ENCODE assay signal across 27 cellular contexts in genomic region chr4:872241-872981, GRCh38. TPM values are rescaled to one million over a fixed set of nuclear protein-coding genes. Genes with fewer than 3 reads are reported as not detected.
A peak's percentile ranks its signal among the peaks of the same experiment; 100 is the strongest.
DNase-seq lines count a peak whose midpoint lies in the region; ATAC-seq, FAIRE-seq and TF ChIP-seq lines count a peak whose summit lies in the region.
"Had no signal": no experiment of that assay in that cellular context is flagged by ENCODE, and none has a peak within 500 bp of the region (broad histone marks: within the 10 kb centered on the region; RNA-seq: fewer than 3 reads in every experiment).

No MANE protein-coding gene starts in this region.

- WGBS in HepG2 (ENCODE audit: low lambda C conversion rate), result 97% methylated on average over 27 of the region's 43 CpGs

- POLR2A ChIA-PET in HepG2 (lab: Yijun Ruan, JAX), result no interaction called here

- intact Hi-C loops in HepG2 (cut with micrococcal nuclease; ENCODE audit: unreplicated experiment), result no loop called here

- no peak overlapping the region for H3K4me2 ChIP-seq in HepG2 (ENCODE audit: low read depth, low read length)

- FAIRE-seq in HepG2 (lab: Jason Lieb, UNC), result no peak
- FAIRE-seq: GM12891, H1, HTR-8/SVneo had no signal

- no peak for TF ChIP-seq EP300 in HepG2 (IDR thresholded peaks at IDR 0.05; ENCODE audit: low read depth in 2 of 2, low read length in 2 of 2)
- TF ChIP-seq EP300 in HepG2 (CRISPR knock-in tag; IDR thresholded peaks at IDR 0.05; ENCODE audit: borderline replicate concordance), result no peak

- no peak overlapping the region for H3K9ac ChIP-seq in HepG2 (ENCODE audit: insufficient read depth, low read depth, low read length)

- TF ChIP-seq CTCF in RWPE2 (IDR thresholded peaks at IDR 0.05; ENCODE audit: poor library complexity, severe bottlenecking), result no peak
- no peak for TF ChIP-seq CTCF in HepG2 (CRISPR knock-in tag; IDR thresholded peaks at IDR 0.05)

- no peak overlapping the region for H2AFZ ChIP-seq in HepG2 (ENCODE audit: low read length)

- no TSS peak for BruUV-seq in HepG2 (replicated peaks; lab: Mats Ljungman, UMichigan)

- TF ChIP-seq RAD21 in HepG2 (CRISPR knock-in tag; IDR thresholded peaks at IDR 0.05), result no peak

- H3K79me2 ChIP-seq in HepG2 (ENCODE audit: insufficient read depth, low read length), result no peaks in the 10 kb centered on the region

- H3K27ac Mint-ChIP-seq in effector memory CD8-positive, alpha-beta T cell, result no peak overlapping the region

- no peaks in the 10 kb centered on the region for H3K27me3 Mint-ChIP-seq in effector memory CD8-positive, alpha-beta T cell
- H3K27me3 Mint-ChIP-seq: CD4-positive, CD25-positive, alpha-beta regulatory T cell had no signal

- no peak for TF ChIP-seq POLR2A in HepG2 (IDR thresholded peaks at IDR 0.05; ENCODE audit: insufficient read depth in 1 of 2, low read depth in 2 of 2, low read length in 2 of 2)

- H3K4me3 ChIP-seq in RWPE2 (ENCODE audit: severe bottlenecking), result no peak overlapping the region
- H3K4me3 ChIP-seq in HepG2 (replicated peaks in 1 of 3; ENCODE audit: insufficient read depth in 1 of 3, low read depth in 2 of 3, low read length in 3 of 3), result no peak overlapping the region

- no peaks in the 10 kb centered on the region for H3K9me3 Mint-ChIP-seq in effector memory CD8-positive, alpha-beta T cell
- H3K9me3 Mint-ChIP-seq: CD4-positive, CD25-positive, alpha-beta regulatory T cell had no signal

- H3K36me3 ChIP-seq in RWPE2 (ENCODE audit: low read depth), result peaks cover 24% of the 10 kb centered on the region
- H3K36me3 ChIP-seq in HepG2 (replicated peaks in 1 of 2; ENCODE audit: control insufficient read depth in 1 of 2, insufficient read depth in 2 of 2, low read length in 2 of 2), result peaks cover 9 to 27% of the 10 kb centered on the region in 2 experiments

- peak; percentile 64 for DNase-seq in Ammon's horn (ENCODE audit: low spot score)
- no peak for DNase-seq in RWPE2 (ENCODE audit: low spot score)
- no peak for DNase-seq in HepG2 (ENCODE audit: low spot score)
- peak; percentile 22 for DNase-seq in putamen (ENCODE audit: low spot score)
- no peak for DNase-seq in NCI-H2029 (lab: John Stamatoyannopoulos, UW)
- no peak for DNase-seq in effector memory CD8-positive, alpha-beta T cell
- DNase-seq: CD4-positive, CD25-positive, alpha-beta regulatory T cell; COR-L47; DMS 273 treated with DMSO at 0.1 percent for 48 hours; DMS79 treated with DMSO at 0.1 percent for 48 hours; IMR-90; Karpas-422; MV-4-11; NCI-H1105 treated with DMSO at 0.1 percent for 48 hours; NCI-H2081; NCI-H2171; NCI-H345; NCI-H524; NCI-H774; NK-92 treated with Interleukin-12 subunit alpha and Interleukin-12 subunit beta, amount 100 ng/mL, for 24 hours had no signal

- H3K4me1 ChIP-seq in RWPE2 (ENCODE audit: insufficient read depth, poor library complexity, severe bottlenecking), result no peaks in the 10 kb centered on the region
- peaks cover 22% of the 10 kb centered on the region for H3K4me1 ChIP-seq in HepG2 (ENCODE audit: insufficient read depth, low read length)

- H3K36me3 Mint-ChIP-seq in effector memory CD8-positive, alpha-beta T cell (ENCODE audit: insufficient read depth), result peaks cover 32% of the 10 kb centered on the region

- ATAC-seq in RWPE2 (ENCODE audit: low read depth), result peak; percentile 10; the same call in 1 of the 3 replicates
- no peak for ATAC-seq in HepG2
- ATAC-seq in GM19467 (IDR thresholded peaks at IDR 0.05; ENCODE audit: unreplicated experiment), result no peak
- no peak for ATAC-seq in effector memory CD8-positive, alpha-beta T cell (replicated peaks)
- ATAC-seq: HCT116 had no signal

- no peaks in the 10 kb centered on the region for H3K9me3 ChIP-seq in RWPE2 (ENCODE audit: severe bottlenecking)
- no peaks in the 10 kb centered on the region for H3K9me3 ChIP-seq in HepG2 (ENCODE audit: low read length)

- CTCF ChIA-PET in HepG2 (lab: Yijun Ruan, JAX; ENCODE audit: low intra/inter-chr PET ratio, low total read pairs), result no interaction called here

- no peaks in the 10 kb centered on the region for H4K20me1 ChIP-seq in HepG2 (ENCODE audit: insufficient read depth, low read length)

- no peak overlapping the region for H3K27ac ChIP-seq in RWPE2 (ENCODE audit: poor library complexity, severe bottlenecking)
- H3K27ac ChIP-seq in HepG2 (ENCODE audit: extremely low read length, insufficient read depth, low read length), result no peak overlapping the region
- H3K27ac ChIP-seq: RWPE1 had no signal

- no peak overlapping the region for H3K4me3 Mint-ChIP-seq in effector memory CD8-positive, alpha-beta T cell
- H3K4me3 Mint-ChIP-seq: CD4-positive, CD25-positive, alpha-beta regulatory T cell had no signal

- H3K4me1 Mint-ChIP-seq in effector memory CD8-positive, alpha-beta T cell (ENCODE audit: low read depth in 2 of 2), result peaks cover 0 to 5% of the 10 kb centered on the region in 2 donors

- H3K27me3 ChIP-seq in RWPE2 (ENCODE audit: insufficient read depth, poor library complexity, severe bottlenecking), result no peaks in the 10 kb centered on the region
- no peaks in the 10 kb centered on the region for H3K27me3 ChIP-seq in HepG2 (ENCODE audit: control insufficient read depth in 1 of 2, insufficient read depth in 2 of 2, low read length in 2 of 2)

- in situ Hi-C loops in HepG2 (cut with HindIII; ENCODE audit: extremely low pct_ligation_motif_present, low pct_unique_long_range_greater_than_20kb), result no loop called here

RNA-seq across cellular contexts. Expression of gene CPLX1, which starts 46.5 kb away (rescaled TPM):
- total RNA-seq in HepG2 (2016; rRNA removed; fragmentation: Illumina TruSeq; extraction: Trizol), result 0.18 and 0.36 TPM in 2 replicates
- total RNA-seq in HepG2 (2016; cell fraction: cytosol; rRNA removed; fragmentation: Illumina TruSeq; extraction: Trizol; ENCODE audit: low read depth), result 0.30 TPM in 1 of 2 replicates, not detected in the other
- 0.16 and 0.24 TPM in 2 replicates for total RNA-seq in HepG2 (2016; cell fraction: insoluble cytoplasmic fraction; rRNA removed; fragmentation: Illumina TruSeq; extraction: Trizol)
- 0.37 and 0.48 TPM in 2 replicates for total RNA-seq in HepG2 (2016; cell fraction: membrane; rRNA removed; fragmentation: Illumina TruSeq; extraction: Trizol)
- total RNA-seq in HepG2 (2016; cell fraction: nucleus; rRNA removed; fragmentation: Illumina TruSeq; extraction: Trizol), result not detected in 2 replicates
- 0.18 and 0.57 TPM in 2 replicates for polyA plus RNA-seq in HepG2 (2011; rRNA removed)
- polyA plus RNA-seq in HepG2 (2011; cell fraction: cytosol; rRNA removed), result 0.08 and 0.18 TPM in 2 replicates
- 0.58 and 0.95 TPM in 2 replicates for polyA plus RNA-seq in HepG2 (2011; cell fraction: nucleus; rRNA removed)
- polyA plus RNA-seq in HepG2 (2012), result 0.87 and 3.8 TPM in 2 replicates
- 0.68 and 0.69 TPM in 2 replicates for polyA plus RNA-seq in HepG2 (2016; cell fraction: cytosol; fragmentation: Illumina TruSeq; extraction: Trizol; ENCODE audit: low read depth)
- polyA plus RNA-seq in HepG2 (2016; cell fraction: insoluble cytoplasmic fraction; fragmentation: Illumina TruSeq; extraction: Trizol; ENCODE audit: low read depth), result 0.49 and 0.90 TPM in 2 replicates
- polyA plus RNA-seq in HepG2 (2016; cell fraction: membrane; fragmentation: Illumina TruSeq; extraction: Trizol; ENCODE audit: low read depth), result 0.89 and 1.3 TPM in 2 replicates
- 0.38 and 0.60 TPM in 2 replicates for polyA plus RNA-seq in HepG2 (2016; cell fraction: nucleus; fragmentation: Illumina TruSeq; extraction: Trizol; ENCODE audit: insufficient read depth, low read depth)
- 0.12 and 0.68 TPM in 2 replicates for polyA minus RNA-seq in HepG2 (2011; rRNA and poly(A)+ RNA removed; ENCODE audit: low replicate concordance)
- polyA minus RNA-seq in HepG2 (2011; cell fraction: cytosol; rRNA and poly(A)+ RNA removed), result 0.30 TPM in 1 of 2 replicates, not detected in the other
- polyA minus RNA-seq in HepG2 (2011; cell fraction: nucleus; rRNA and poly(A)+ RNA removed), result 0.25 TPM in 1 of 2 replicates, not detected in the other
- total RNA-seq: IMR-90, M059J had no signal

RNA-seq across cellular contexts. Expression of gene GAK, which starts 59.7 kb away (rescaled TPM):
- 28.0 and 44.3 TPM in 2 replicates for total RNA-seq in HepG2 (2016; rRNA removed; fragmentation: Illumina TruSeq; extraction: Trizol)
- total RNA-seq in HepG2 (2016; cell fraction: cytosol; rRNA removed; fragmentation: Illumina TruSeq; extraction: Trizol; ENCODE audit: low read depth), result 9.9 and 11.6 TPM in 2 replicates
- 24.5 and 43.0 TPM in 2 replicates for total RNA-seq in HepG2 (2016; cell fraction: insoluble cytoplasmic fraction; rRNA removed; fragmentation: Illumina TruSeq; extraction: Trizol)
- total RNA-seq in HepG2 (2016; cell fraction: membrane; rRNA removed; fragmentation: Illumina TruSeq; extraction: Trizol), result 17.1 and 19.6 TPM in 2 replicates
- total RNA-seq in HepG2 (2016; cell fraction: nucleus; rRNA removed; fragmentation: Illumina TruSeq; extraction: Trizol), result 31.0 and 34.6 TPM in 2 replicates
- polyA plus RNA-seq in HepG2 (2011; rRNA removed), result 17.5 and 22.2 TPM in 2 replicates
- 10.0 and 13.8 TPM in 2 replicates for polyA plus RNA-seq in HepG2 (2011; cell fraction: cytosol; rRNA removed)
- polyA plus RNA-seq in HepG2 (2011; cell fraction: nucleus; rRNA removed), result 116 and 155 TPM in 2 replicates
- 26.0 and 32.2 TPM in 2 replicates for polyA plus RNA-seq in HepG2 (2012)
- 5.1 and 5.7 TPM in 2 replicates for polyA plus RNA-seq in HepG2 (2016; cell fraction: cytosol; fragmentation: Illumina TruSeq; extraction: Trizol; ENCODE audit: low read depth)
- 23.9 and 29.6 TPM in 2 replicates for polyA plus RNA-seq in HepG2 (2016; cell fraction: insoluble cytoplasmic fraction; fragmentation: Illumina TruSeq; extraction: Trizol; ENCODE audit: low read depth)
- 12.2 TPM in 2 replicates for polyA plus RNA-seq in HepG2 (2016; cell fraction: membrane; fragmentation: Illumina TruSeq; extraction: Trizol; ENCODE audit: low read depth)
- 90.4 and 98.9 TPM in 2 replicates for polyA plus RNA-seq in HepG2 (2016; cell fraction: nucleus; fragmentation: Illumina TruSeq; extraction: Trizol; ENCODE audit: insufficient read depth, low read depth)
- polyA minus RNA-seq in HepG2 (2011; rRNA and poly(A)+ RNA removed; ENCODE audit: low replicate concordance), result 24.0 and 27.1 TPM in 2 replicates
- 17.5 and 19.4 TPM in 2 replicates for polyA minus RNA-seq in HepG2 (2011; cell fraction: cytosol; rRNA and poly(A)+ RNA removed)
- 30.3 and 44.2 TPM in 2 replicates for polyA minus RNA-seq in HepG2 (2011; cell fraction: nucleus; rRNA and poly(A)+ RNA removed)

RNA-seq across cellular contexts. Expression of gene TMEM175, which starts 59.8 kb away (rescaled TPM):
- 1.6 and 5.1 TPM in 2 replicates for total RNA-seq in HepG2 (2016; rRNA removed; fragmentation: Illumina TruSeq; extraction: Trizol)
- 1.9 and 3.4 TPM in 2 replicates for total RNA-seq in HepG2 (2016; cell fraction: cytosol; rRNA removed; fragmentation: Illumina TruSeq; extraction: Trizol; ENCODE audit: low read depth)
- total RNA-seq in HepG2 (2016; cell fraction: insoluble cytoplasmic fraction; rRNA removed; fragmentation: Illumina TruSeq; extraction: Trizol), result 1.1 and 3.6 TPM in 2 replicates
- total RNA-seq in HepG2 (2016; cell fraction: membrane; rRNA removed; fragmentation: Illumina TruSeq; extraction: Trizol), result 2.0 and 2.5 TPM in 2 replicates
- total RNA-seq in HepG2 (2016; cell fraction: nucleus; rRNA removed; fragmentation: Illumina TruSeq; extraction: Trizol), result 5.8 and 6.7 TPM in 2 replicates
- polyA plus RNA-seq in HepG2 (2011; rRNA removed), result 9.9 and 20.1 TPM in 2 replicates
- 6.1 TPM in 2 replicates for polyA plus RNA-seq in HepG2 (2011; cell fraction: cytosol; rRNA removed)
- polyA plus RNA-seq in HepG2 (2011; cell fraction: nucleus; rRNA removed), result 134 and 138 TPM in 2 replicates
- polyA plus RNA-seq in HepG2 (2012), result 7.2 and 10.7 TPM in 2 replicates
- 1.4 and 3.1 TPM in 2 replicates for polyA plus RNA-seq in HepG2 (2016; cell fraction: cytosol; fragmentation: Illumina TruSeq; extraction: Trizol; ENCODE audit: low read depth)
- polyA plus RNA-seq in HepG2 (2016; cell fraction: insoluble cytoplasmic fraction; fragmentation: Illumina TruSeq; extraction: Trizol; ENCODE audit: low read depth), result 1.9 and 2.6 TPM in 2 replicates
- 1.9 and 2.2 TPM in 2 replicates for polyA plus RNA-seq in HepG2 (2016; cell fraction: membrane; fragmentation: Illumina TruSeq; extraction: Trizol; ENCODE audit: low read depth)
- 19.6 and 19.8 TPM in 2 replicates for polyA plus RNA-seq in HepG2 (2016; cell fraction: nucleus; fragmentation: Illumina TruSeq; extraction: Trizol; ENCODE audit: insufficient read depth, low read depth)
- 15.5 and 17.1 TPM in 2 replicates for polyA minus RNA-seq in HepG2 (2011; rRNA and poly(A)+ RNA removed; ENCODE audit: low replicate concordance)
- polyA minus RNA-seq in HepG2 (2011; cell fraction: cytosol; rRNA and poly(A)+ RNA removed), result 5.5 and 6.9 TPM in 2 replicates
- 8.6 and 9.7 TPM in 2 replicates for polyA minus RNA-seq in HepG2 (2011; cell fraction: nucleus; rRNA and poly(A)+ RNA removed)

Comparison
In these comparisons a context has a peak if more than half of its experiments do, and no peak if none do; other contexts are left out.
1. DNase-seq: peak in Ammon's horn (single experiment) and putamen (single experiment); none in RWPE2 (single experiment), HepG2 (single experiment), NCI-H2029 (single experiment) and effector memory CD8-positive, alpha-beta T cell (0 of 3).